Comparison of ENCODE assay signal across 12 cellular contexts in the genomic region with DNA sequence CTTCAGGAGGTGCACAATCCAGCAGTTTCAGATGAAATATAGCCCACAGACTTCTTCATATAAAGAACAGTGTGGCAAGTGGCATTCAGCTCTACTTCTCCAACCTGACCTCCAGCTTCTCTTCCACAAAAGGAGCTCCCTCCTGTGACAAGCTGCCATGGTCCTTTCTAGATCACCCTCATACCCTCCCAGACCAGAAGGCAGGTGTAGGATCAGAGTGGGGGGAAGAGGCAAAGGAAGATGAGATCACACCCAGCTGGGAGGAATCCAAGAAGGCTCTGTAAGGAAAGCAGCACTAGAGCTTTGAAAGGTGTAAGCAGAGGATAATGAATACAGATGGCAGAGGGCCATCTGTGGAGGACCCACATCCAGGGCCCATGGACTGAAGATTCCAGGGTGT. TPM values are rescaled to one million over a fixed set of nuclear protein-coding genes. Genes with fewer than 3 reads are reported as not detected.
A peak's percentile ranks its signal among the peaks of the same experiment; 100 is the strongest.
DNase-seq lines count a peak whose midpoint lies in the region; ATAC-seq and TF ChIP-seq lines count a peak whose summit lies in the region.
"Had no signal": no experiment of that assay in that cellular context is flagged by ENCODE, and none has a peak within 500 bp of the region (broad histone marks: within the 10 kb centered on the region; RNA-seq: fewer than 3 reads in every experiment).

No MANE protein-coding gene starts in this region.

- H3K9me3 Mint-ChIP-seq in CD14-positive monocyte = no peaks in the 10 kb centered on the region
- H3K9me3 Mint-ChIP-seq: CD8-positive, alpha-beta memory T cell; HFFc6 had no signal

- ATAC-seq in HG03439 (IDR thresholded peaks at IDR 0.05; ENCODE audit: unreplicated experiment) = no peak

- H3K23ac ChIP-seq in trophoblast cell (ENCODE audit: low read length) = no peak overlapping the region

- H3K27ac ChIP-seq in HL-60 (replicated peaks) = 0 out of 2 replicates have a peak overlapping the region, but pooled peaks have one; percentile 7
- H3K27ac ChIP-seq in trophoblast cell (ENCODE audit: low read depth, low read length) = no peak overlapping the region
- H3K27ac ChIP-seq in coronary artery = no peak overlapping the region
- H3K27ac ChIP-seq: SK-N-MC had no signal

- H3K4me3 Mint-ChIP-seq in CD14-positive monocyte = no peak overlapping the region
- H3K4me3 Mint-ChIP-seq: B cell; CD8-positive, alpha-beta memory T cell; HFFc6 had no signal

- H2BK5ac ChIP-seq in trophoblast cell (ENCODE audit: low read depth, low read length, poor library complexity) = no peak overlapping the region

- no peak overlapping the region for H3K4ac ChIP-seq in trophoblast cell (ENCODE audit: low read depth, low read length)

- H3K27me3 ChIP-seq in HL-60 (ENCODE audit: insufficient read depth, poor library complexity, severe bottlenecking) = no peaks in the 10 kb centered on the region
- H3K27me3 ChIP-seq in trophoblast cell (ENCODE audit: insufficient read depth, low read length) = no peaks in the 10 kb centered on the region

- H3K79me1 ChIP-seq in trophoblast cell (ENCODE audit: low read length) = peaks cover 6% of the 10 kb centered on the region

- no peak overlapping the region for H3K4me2 ChIP-seq in trophoblast cell (ENCODE audit: low read length)

- DNase-seq in CD14-positive monocyte (ENCODE audit: low spot score) (no peak), HL-60 (ENCODE audit: low read depth in 1 of 2, low spot score in 1 of 2) (no peak), NCI-H524 treated with DMSO at 0.1 percent for 48 hours (lab: John Stamatoyannopoulos, UW) (peak; percentile 4), trophoblast cell (no peak), coronary artery (ENCODE audit: low spot score) (no peak)
- no peak for DNase-seq in stimulated activated CD4-positive, alpha-beta T cell treated with anti-CD3 and anti-CD28 coated beads, Interleukin-15, amount 100 ng/mL, for 24 hours
- DNase-seq: CD8-positive, alpha-beta memory T cell; GOT3; HFFc6 had no signal

- peak overlapping the region; percentile 37 for H4K91ac ChIP-seq in trophoblast cell (ENCODE audit: low read depth, low read length)

- peak overlapping the region in 6 of 7 donors; percentile 0 to 87 (median 70) for H3K27ac Mint-ChIP-seq in CD14-positive monocyte
- H3K27ac Mint-ChIP-seq: B cell had no signal

- peaks cover 0 to 3% (median 0%) of the 10 kb centered on the region in 3 donors for H3K27me3 Mint-ChIP-seq in CD14-positive monocyte (ENCODE audit: low read depth in 3 of 3)
- H3K27me3 Mint-ChIP-seq: B cell; CD8-positive, alpha-beta memory T cell had no signal

- intact Hi-C loops in CD14-positive monocyte (cut with micrococcal nuclease) = loop anchor here in 1 of 2 donors (10.0 kb wide), 1 partner anchor 132 kb away; no protein-coding TSS in a partner anchor

- no peak overlapping the region for H2BK120ac ChIP-seq in trophoblast cell (ENCODE audit: insufficient read depth, low read length, poor library complexity)

- H2BK12ac ChIP-seq in trophoblast cell (ENCODE audit: low read length) = no peak overlapping the region

- H3K9me3 ChIP-seq in trophoblast cell (ENCODE audit: insufficient read depth, low read depth, low read length) = no peaks in the 10 kb centered on the region

- peaks cover 46 to 58% of the 10 kb centered on the region in 2 donors for H3K36me3 Mint-ChIP-seq in CD14-positive monocyte

- peaks cover 46% of the 10 kb centered on the region for H3K4me1 Mint-ChIP-seq in CD14-positive monocyte

- H2AK5ac ChIP-seq in trophoblast cell (ENCODE audit: low read length) = no peak overlapping the region

- H3K4me1 ChIP-seq in trophoblast cell (ENCODE audit: control insufficient read depth in 1 of 2, insufficient read depth in 2 of 2, low read length in 2 of 2) = peaks cover 15 to 17% of the 10 kb centered on the region in 2 experiments

- H4K12ac ChIP-seq in trophoblast cell (ENCODE audit: low read depth, low read length) = no peak overlapping the region

- no peak overlapping the region for H3K18ac ChIP-seq in trophoblast cell (ENCODE audit: low read length)

- H3K14ac ChIP-seq in trophoblast cell (ENCODE audit: low read length) = no peak overlapping the region

- peaks cover 17 to 27% of the 10 kb centered on the region in 2 experiments for H3K36me3 ChIP-seq in trophoblast cell (ENCODE audit: control insufficient read depth in 1 of 2, insufficient read depth in 2 of 2, low read length in 2 of 2)

- no peak overlapping the region for H3K4me3 ChIP-seq in HL-60 (replicated peaks; ENCODE audit: insufficient read depth, low read length)
- no peak overlapping the region for H3K4me3 ChIP-seq in trophoblast cell (ENCODE audit: low read depth, low read length)
- H3K4me3 ChIP-seq in coronary artery = no peak overlapping the region
- H3K4me3 ChIP-seq: SK-N-MC had no signal

- H2AFZ ChIP-seq in trophoblast cell (ENCODE audit: insufficient read depth, low read length, poor library complexity) = no peak overlapping the region

- TF ChIP-seq CTCF in CD14-positive monocyte (IDR thresholded peaks at IDR 0.05) (no peak), HL-60 (IDR thresholded peaks at IDR 0.05; ENCODE audit: insufficient read depth, low read length) (no peak), coronary artery (IDR thresholded peaks at IDR 0.05) (no peak)

- H4K8ac ChIP-seq in trophoblast cell (ENCODE audit: low read depth, low read length) = no peak overlapping the region

- no peak overlapping the region for H3K9ac ChIP-seq in trophoblast cell (ENCODE audit: low read length)

- no peaks in the 10 kb centered on the region for H3K79me2 ChIP-seq in trophoblast cell (ENCODE audit: control insufficient read depth, insufficient read depth, low read length, poor library complexity)

RNA-seq across cellular contexts. Expression of a gene that starts 7.6 kb away (rescaled TPM):
- 10 to 100 TPM; 15.8 to 17.7 TPM for polyA plus RNA-seq in CD14-positive monocyte
- 38.1 and 40.0 TPM in 2 replicates for polyA plus RNA-seq in trophoblast cell (2013)
